15 cellular contexts compared by ENCODE assay signal in genomic region chr9:127183814-127184582, GRCh38.
DNase-seq lines count a peak whose midpoint lies in the region; ATAC-seq, FAIRE-seq and TF ChIP-seq lines count a peak whose summit lies in the region.
"Had no signal": no experiment of that assay in that cellular context is flagged by ENCODE, and none has a peak within 500 bp of the region (broad histone marks: within the 10 kb centered on the region; RNA-seq: fewer than 3 reads in every experiment).

No MANE protein-coding gene starts in this region.

- H3K36me3 ChIP-seq in gastrocnemius medialis = no peaks in the 10 kb centered on the region

- no peak for FAIRE-seq in frontal cortex (lab: Jason Lieb, UNC)
- FAIRE-seq: TTC549 had no signal

- no peak for TF ChIP-seq POLR2A in gastrocnemius medialis (IDR thresholded peaks at IDR 0.05)

- TF ChIP-seq CTCF in GM13977 (IDR thresholded peaks at IDR 0.05; ENCODE audit: extremely low read depth, insufficient read depth, missing control alignments) (no peak), fibroblast of mammary gland (conservative IDR thresholded peaks at IDR 0.05; ENCODE audit: control insufficient read depth, insufficient read depth, low read depth, low read length) (no peak), gastrocnemius medialis (IDR thresholded peaks at IDR 0.05 in 4 of 5, conservative IDR thresholded peaks at IDR 0.05 in 1 of 5) (no peak)

- H3K4me1 ChIP-seq in gastrocnemius medialis = peaks cover 31 to 34% of the 10 kb centered on the region in 2 donors

- H3K27ac ChIP-seq in gastrocnemius medialis = peak overlapping the region in 3 of 4 donors; percentile 21 to 89 (median 88)
- H3K27ac ChIP-seq: epithelial cell of prostate, KMS-11 had no signal

- no peaks in the 10 kb centered on the region for H3K27me3 ChIP-seq in gastrocnemius medialis

- H3K4me3 ChIP-seq in fibroblast of mammary gland (ENCODE audit: control insufficient read depth, low read depth, low read length) (no peak overlapping the region), gastrocnemius medialis (no peak overlapping the region)

- in situ Hi-C loops in GM13977 (cut with MboI; ENCODE audit: low pct_unique_long_range_greater_than_20kb, low sequenced_read_pairs, unreplicated experiment) = no loop called here
- in situ Hi-C loops in gastrocnemius medialis (cut with MboI; ENCODE audit: low sequenced_read_pairs in 4 of 4) = no loop called here

- intact Hi-C loops in gastrocnemius medialis (cut with DNase I; ENCODE audit: low total_unique reads) = no loop called here

- H3K9me3 ChIP-seq in gastrocnemius medialis = no peaks in the 10 kb centered on the region

- DNase-seq in GM13977 (ENCODE audit: low spot score) (peak; percentile 86), fibroblast of mammary gland (ENCODE audit: low read depth) (peak; percentile 86), gastrocnemius medialis (peak in 1 of 2 donors; percentile 20), retina (no peak), frontal cortex (ENCODE audit: low spot score in 2 of 2) (no peak), DMS114 treated with DMSO at 0.1 percent for 48 hours (lab: John Stamatoyannopoulos, UW; ENCODE audit: unreplicated experiment) (no peak)
- DNase-seq: activated naive CD4-positive, alpha-beta T cell; DMS153; midbrain; NCI-H524 had no signal

- ATAC-seq in HG03066 (IDR thresholded peaks at IDR 0.05; ENCODE audit: low read depth, unreplicated experiment) (peak; percentile 72), gastrocnemius medialis (no peak), HG02763 (IDR thresholded peaks at IDR 0.05; ENCODE audit: unreplicated experiment) (no peak)

Comparison
In these comparisons a context has a peak if more than half of its experiments do, and no peak if none do; other contexts are left out.
1. DNase-seq: peak in GM13977 (single experiment) and fibroblast of mammary gland (single experiment); none in retina (single experiment), frontal cortex (0 of 2) and DMS114 treated with DMSO at 0.1 percent for 48 hours (single experiment).